1 cellular context compared by ENCODE assay signal in genomic region chr15:41918506-41919126, GRCh38.
TF ChIP-seq lines count a peak whose summit lies in the region.

No MANE protein-coding gene starts in this region.

TF ChIP-seq in K562, 482 proteins besides CTCF, POLR2A, EP300 and RAD21:
- TF ChIP-seq NFIC (IDR thresholded peaks at IDR 0.05) = 0 out of 2 replicates have a peak, but pooled peaks have one; percentile 11
- TF ChIP-seq ZNF696 (CRISPR knock-in tag; conservative IDR thresholded peaks at IDR 0.05) = no peak
